Comparison of ENCODE assay signal across 27 cellular contexts in the genomic region with DNA sequence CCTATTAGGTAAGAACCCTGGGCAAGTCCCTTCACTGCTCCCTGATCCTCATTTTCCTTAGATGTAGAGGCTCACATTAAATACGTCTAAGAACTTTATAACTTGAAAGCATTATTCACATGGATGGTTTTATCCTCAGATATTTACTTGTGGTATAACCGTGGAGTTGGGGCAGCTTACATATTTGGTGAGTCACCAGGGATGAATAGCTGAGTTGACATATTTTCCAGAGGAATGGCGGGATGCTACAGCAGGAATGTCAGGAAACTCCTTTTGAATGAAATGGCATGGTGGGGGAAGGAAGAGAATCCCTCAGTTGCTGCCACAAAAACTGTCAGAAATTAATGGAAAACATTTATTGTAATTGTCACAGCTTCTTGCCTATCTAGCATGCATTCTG.
DNase-seq lines count a peak whose midpoint lies in the region; ATAC-seq and TF ChIP-seq lines count a peak whose summit lies in the region.
"Had no signal": no experiment of that assay in that cellular context is flagged by ENCODE, and none has a peak within 500 bp of the region (broad histone marks: within the 10 kb centered on the region; RNA-seq: fewer than 3 reads in every experiment).

No MANE protein-coding gene starts in this region.

- H3K27ac ChIP-seq in mammary epithelial cell (ENCODE audit: insufficient read depth, low read depth, low read length) (no peak overlapping the region), fibroblast of lung (ENCODE audit: insufficient read depth, low read length) (no peak overlapping the region)
- H3K27ac ChIP-seq: C4-2B, colonic mucosa, uterus, WERI-Rb-1 had no signal

- H3K27me3 Mint-ChIP-seq in MCF 10A (ENCODE audit: insufficient read depth, unreplicated experiment): peaks cover 47% of the 10 kb centered on the region
- H3K27me3 Mint-ChIP-seq: activated CD4-positive, alpha-beta memory T cell treated with anti-CD3 and anti-CD28 coated beads for 36 hours; natural killer cell treated with Interleukin-12 subunit alpha and Interleukin-12 subunit beta and Interleukin-15 and Interleukin-18, amount 100 ng/mL, for 72 hours; stimulated activated naive CD8-positive, alpha-beta T cell treated with anti-CD3 and anti-CD28 coated beads, Interleukin-15, amount 100 ng/mL, for 72 hours had no signal

- H3K36me3 Mint-ChIP-seq in MCF 10A (ENCODE audit: insufficient read depth, unreplicated experiment): no peaks in the 10 kb centered on the region
- H3K36me3 Mint-ChIP-seq: activated CD4-positive, alpha-beta memory T cell treated with anti-CD3 and anti-CD28 coated beads for 36 hours; natural killer cell treated with Interleukin-12 subunit alpha and Interleukin-12 subunit beta and Interleukin-15 and Interleukin-18, amount 100 ng/mL, for 72 hours had no signal

- H3K4me1 ChIP-seq in mammary epithelial cell (ENCODE audit: insufficient read depth, low read length) (no peaks in the 10 kb centered on the region), fibroblast of lung (ENCODE audit: control insufficient read depth, extremely low read depth, insufficient read depth, low read length) (no peaks in the 10 kb centered on the region)
- H3K4me1 ChIP-seq: colonic mucosa, uterus had no signal

- H3K27me3 ChIP-seq in mammary epithelial cell (ENCODE audit: insufficient read depth, low read length) (no peaks in the 10 kb centered on the region), fibroblast of lung (ENCODE audit: control insufficient read depth, insufficient read depth, low read length) (no peaks in the 10 kb centered on the region)
- H3K27me3 ChIP-seq: colonic mucosa had no signal

- POLR2A ChIA-PET in MCF 10A (lab: Yijun Ruan, JAX): no interaction called here

- in situ Hi-C loops in mammary epithelial cell (cut with MboI; ENCODE audit: low sequenced_read_pairs in 2 of 2): loop anchor here in 1 of 2 donors (10.0 kb wide), 1 partner anchor 167 kb away; a partner anchor contains a TSS

- no peak overlapping the region for H3K27ac Mint-ChIP-seq in MCF 10A (ENCODE audit: low read depth, unreplicated experiment)
- H3K27ac Mint-ChIP-seq: activated CD4-positive, alpha-beta memory T cell treated with anti-CD3 and anti-CD28 coated beads for 36 hours had no signal

- no peaks in the 10 kb centered on the region for H3K9me3 ChIP-seq in mammary epithelial cell (replicated peaks; ENCODE audit: insufficient read depth, low read length)
- H3K9me3 ChIP-seq in fibroblast of lung (ENCODE audit: control insufficient read depth, insufficient read depth, low read depth, low read length): no peaks in the 10 kb centered on the region
- H3K9me3 ChIP-seq: colonic mucosa, uterus had no signal

- H2AFZ ChIP-seq in mammary epithelial cell (ENCODE audit: low read depth, low read length): no peak overlapping the region
- no peak overlapping the region for H2AFZ ChIP-seq in fibroblast of lung (ENCODE audit: low read length)

- H4K20me1 ChIP-seq in mammary epithelial cell (ENCODE audit: insufficient read depth, low read length) (no peaks in the 10 kb centered on the region), fibroblast of lung (ENCODE audit: control insufficient read depth, extremely low read depth, insufficient read depth, low read length) (no peaks in the 10 kb centered on the region)

- DNase-seq in MCF 10A (ENCODE audit: unreplicated experiment): peak; percentile 5
- DNase-seq in mammary epithelial cell: no peak
- DNase-seq in fibroblast of lung (ENCODE audit: low read depth in 2 of 2): peak; percentile 50 to 86
- DNase-seq in stromal cell of bone marrow (ENCODE audit: low read depth): peak; percentile 16
- DNase-seq in RKO (ENCODE audit: low spot score): no peak
- DNase-seq in COLO668 (lab: John Stamatoyannopoulos, UW; ENCODE audit: unreplicated experiment): no peak
- no peak for DNase-seq in NCI-H510A (lab: John Stamatoyannopoulos, UW)
- DNase-seq: activated CD4-positive, alpha-beta memory T cell treated with anti-CD3 and anti-CD28 coated beads for 36 hours; activated naive CD4-positive, alpha-beta T cell treated with Interleukin-2 at 50 U/mL for 16 hours; aorta; colonic mucosa; DMS 273 treated with DMSO at 0.1 percent for 48 hours; GF-D8; KG1; mesendoderm; NCI-H1092; NCI-H2029; posterior cingulate gyrus; stimulated activated CD4-positive, alpha-beta T cell treated with anti-CD3 and anti-CD28 coated beads, Interleukin-2, amount 100 ng/mL, for 24 hours; stimulated activated naive CD8-positive, alpha-beta T cell treated with anti-CD3 and anti-CD28 coated beads, Interleukin-15, amount 100 ng/mL, for 72 hours; SW 1271; uterus; WERI-Rb-1 had no signal

- WGBS in mammary epithelial cell (ENCODE audit: low coverage, missing lambda C conversion rate): 61% methylated on average over 3 of the region's 3 CpGs

- TF ChIP-seq CTCF in MCF 10A (IDR thresholded peaks at IDR 0.05; ENCODE audit: unreplicated experiment): no peak
- TF ChIP-seq CTCF in mammary epithelial cell (conservative IDR thresholded peaks at IDR 0.05 in 1 of 2, IDR thresholded peaks at IDR 0.05 in 1 of 2; ENCODE audit: extremely low read depth in 1 of 2, insufficient read depth in 1 of 2, low read depth in 1 of 2, low read length in 2 of 2): no peak
- TF ChIP-seq CTCF in fibroblast of lung (conservative IDR thresholded peaks at IDR 0.05 in 1 of 2, IDR thresholded peaks at IDR 0.05 in 1 of 2; ENCODE audit: low read depth in 1 of 2, low read length in 2 of 2): no peak

- BruUV-seq in MCF 10A (replicated peaks; lab: Mats Ljungman, UMichigan): no TSS peak
- BruUV-seq in mammary epithelial cell (replicated peaks; lab: Mats Ljungman, UMichigan): no TSS peak

- H3K36me3 ChIP-seq in mammary epithelial cell (ENCODE audit: insufficient read depth, low read length) (no peaks in the 10 kb centered on the region), fibroblast of lung (ENCODE audit: control insufficient read depth, insufficient read depth, low read length) (no peaks in the 10 kb centered on the region)
- H3K36me3 ChIP-seq: colonic mucosa, uterus, WERI-Rb-1 had no signal

- H3K4me3 Mint-ChIP-seq in MCF 10A (ENCODE audit: unreplicated experiment): no peak overlapping the region
- H3K4me3 Mint-ChIP-seq: activated CD4-positive, alpha-beta memory T cell treated with anti-CD3 and anti-CD28 coated beads for 36 hours; natural killer cell treated with Interleukin-12 subunit alpha and Interleukin-12 subunit beta and Interleukin-15 and Interleukin-18, amount 100 ng/mL, for 72 hours; stimulated activated naive CD8-positive, alpha-beta T cell treated with anti-CD3 and anti-CD28 coated beads, Interleukin-15, amount 100 ng/mL, for 72 hours had no signal

- intact Hi-C loops in MCF 10A (cut with micrococcal nuclease): no loop called here
- intact Hi-C loops in mammary epithelial cell (cut with micrococcal nuclease): no loop called here

- H3K9me3 Mint-ChIP-seq in MCF 10A (ENCODE audit: unreplicated experiment): no peaks in the 10 kb centered on the region
- H3K9me3 Mint-ChIP-seq: activated CD4-positive, alpha-beta memory T cell treated with anti-CD3 and anti-CD28 coated beads for 36 hours; natural killer cell treated with Interleukin-12 subunit alpha and Interleukin-12 subunit beta and Interleukin-15 and Interleukin-18, amount 100 ng/mL, for 72 hours; stimulated activated naive CD8-positive, alpha-beta T cell treated with anti-CD3 and anti-CD28 coated beads, Interleukin-15, amount 100 ng/mL, for 72 hours had no signal

- H3K4me3 ChIP-seq in mammary epithelial cell (replicated peaks in 1 of 3; ENCODE audit: insufficient read depth in 1 of 3, low read depth in 2 of 3, low read length in 3 of 3): no peak overlapping the region
- H3K4me3 ChIP-seq in fibroblast of lung (replicated peaks in 1 of 4; ENCODE audit: control extremely low read depth in 1 of 4, insufficient read depth in 1 of 4, low read depth in 3 of 4, low read length in 4 of 4): no peak overlapping the region
- H3K4me3 ChIP-seq: colonic mucosa, uterus had no signal

- H3K4me1 Mint-ChIP-seq in MCF 10A (ENCODE audit: insufficient read depth, unreplicated experiment): no peaks in the 10 kb centered on the region

- dilution Hi-C loops in mammary epithelial cell (cut with HindIII; ENCODE audit: low sequenced_read_pairs): no loop called here

- CTCF ChIA-PET in MCF 10A (lab: Yijun Ruan, JAX) (interaction anchor here (0.5 kb wide), 1 partner anchor 99 kb away, joined by 3 read pairs; no protein-coding TSS in a partner anchor), mammary epithelial cell (lab: Charles Lee; ENCODE audit: low non-redundant PET) (no interaction called here)

- H3K4me2 ChIP-seq in mammary epithelial cell (ENCODE audit: insufficient read depth, low read depth, low read length) (no peak overlapping the region), fibroblast of lung (ENCODE audit: extremely low read depth, insufficient read depth, low read length) (no peak overlapping the region)

- H3K79me2 ChIP-seq in mammary epithelial cell (ENCODE audit: insufficient read depth, low read length) (no peaks in the 10 kb centered on the region), fibroblast of lung (ENCODE audit: control insufficient read depth, insufficient read depth, low read length) (no peaks in the 10 kb centered on the region)

- H3K9ac ChIP-seq in mammary epithelial cell (ENCODE audit: insufficient read depth, low read length): no peak overlapping the region
- no peak overlapping the region for H3K9ac ChIP-seq in fibroblast of lung (ENCODE audit: insufficient read depth, low read length)

- peak; percentile 68 for ATAC-seq in SK-N-SH treated with all-trans-retinoic acid at 6 μM for 48 hours
- ATAC-seq: HCT116; natural killer cell treated with Interleukin-12 subunit alpha and Interleukin-12 subunit beta and Interleukin-15 and Interleukin-18, amount 100 ng/mL, for 72 hours had no signal

TF ChIP-seq in SK-N-SH treated with all-trans-retinoic acid at 6 μM for 48 hours, 23 proteins besides CTCF, POLR2A, EP300 and RAD21:
- no peak for TF ChIP-seq ZFP3 (CRISPR knock-in tag; IDR thresholded peaks at IDR 0.05)

Comparison
In these comparisons a context has a peak if more than half of its experiments do, and no peak if none do; other contexts are left out.
1. DNase-seq: peak in MCF 10A (single experiment), fibroblast of lung (2 of 2) and stromal cell of bone marrow (single experiment); none in mammary epithelial cell (single experiment), RKO (single experiment), COLO668 (single experiment) and NCI-H510A (single experiment).